ENCODE assay signal across 23 cellular contexts in the genomic region with DNA sequence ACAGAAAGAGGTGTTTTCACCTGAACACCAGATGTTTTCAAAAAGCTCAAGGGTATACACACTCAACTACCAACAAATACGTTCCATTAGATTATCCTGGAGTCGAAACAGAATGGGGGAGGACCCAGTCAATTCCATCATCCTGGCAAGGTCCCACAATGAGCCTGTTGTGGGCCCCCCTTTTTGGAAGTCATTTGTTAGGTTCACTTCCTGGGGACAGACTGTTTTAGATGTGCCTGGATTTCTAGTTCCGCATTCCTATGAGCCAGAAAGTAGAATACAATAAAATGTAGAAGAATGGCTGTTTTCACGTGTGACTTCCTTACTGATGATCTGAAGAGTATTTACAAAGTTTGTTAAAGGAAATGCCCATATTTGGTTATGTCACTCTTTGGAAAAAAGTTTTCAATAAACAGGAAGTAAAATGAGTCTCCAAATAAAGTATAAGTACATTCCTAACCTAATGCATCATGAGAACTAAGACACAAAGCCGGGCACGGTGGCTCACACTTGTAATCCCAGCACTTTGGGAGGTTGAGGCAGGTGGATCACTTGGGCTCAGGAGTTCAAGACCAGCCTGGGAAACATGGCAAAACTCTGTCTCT.
DNase-seq lines count a peak whose midpoint lies in the region; ATAC-seq, FAIRE-seq and TF ChIP-seq lines count a peak whose summit lies in the region.
"Had no signal": no experiment of that assay in that cellular context is flagged by ENCODE, and none has a peak within 500 bp of the region (broad histone marks: within the 10 kb centered on the region; RNA-seq: fewer than 3 reads in every experiment).

No MANE protein-coding gene starts in this region.

- H3K36me3 ChIP-seq in HCT116 (ENCODE audit: control insufficient read depth in 1 of 2, insufficient read depth in 2 of 2, low read length in 2 of 2) = no peaks in the 10 kb centered on the region
- H3K36me3 ChIP-seq in K562 (ENCODE audit: control insufficient read depth, insufficient read depth, low read length) = no peaks in the 10 kb centered on the region
- H3K36me3 ChIP-seq in suprapubic skin = no peaks in the 10 kb centered on the region
- H3K36me3 ChIP-seq: BE2C, ovary had no signal

- peak overlapping the region; percentile 70 for H3K27ac Mint-ChIP-seq in type B pancreatic cell
- no peak overlapping the region for H3K27ac Mint-ChIP-seq in activated naive CD8-positive, alpha-beta T cell treated with anti-CD3 and anti-CD28 coated beads, Interleukin-2, amount 50 U/mL, for 24 hours
- H3K27ac Mint-ChIP-seq: activated T-cell treated with anti-CD3 and anti-CD28 coated beads, Interleukin-2, amount 50 U/mL, for 72 hours; memory B cell; T-helper 17 cell had no signal

- no peak overlapping the region for H3K27ac ChIP-seq in HCT116 (ENCODE audit: low read depth, low read length)
- no peak overlapping the region for H3K27ac ChIP-seq in K562 (ENCODE audit: extremely low read depth, low read depth, low read length)
- H3K27ac ChIP-seq in suprapubic skin = no peak overlapping the region
- H3K27ac ChIP-seq: ovary had no signal

- TF ChIP-seq POLR2A in HCT116 (IDR thresholded peaks at IDR 0.05; ENCODE audit: borderline replicate concordance, extremely low read depth, insufficient read depth, insufficient read length) = no peak
- TF ChIP-seq POLR2A in K562 (conservative IDR thresholded peaks at IDR 0.05) = no peak
- no peak for TF ChIP-seq POLR2A in suprapubic skin (IDR thresholded peaks at IDR 0.05)

- no peaks in the 10 kb centered on the region for H3K27me3 Mint-ChIP-seq in type B pancreatic cell
- peaks cover 4% of the 10 kb centered on the region for H3K27me3 Mint-ChIP-seq in activated naive CD8-positive, alpha-beta T cell treated with anti-CD3 and anti-CD28 coated beads, Interleukin-2, amount 50 U/mL, for 24 hours

- no peaks in the 10 kb centered on the region for H3K79me2 ChIP-seq in HCT116 (ENCODE audit: insufficient read depth, low read length)
- H3K79me2 ChIP-seq in K562 (ENCODE audit: control insufficient read depth, insufficient read depth, low read length) = no peaks in the 10 kb centered on the region

- H3K9ac ChIP-seq in HCT116 (ENCODE audit: low read length) = no peak overlapping the region
- H3K9ac ChIP-seq in K562 (ENCODE audit: insufficient read depth in 1 of 2, low read depth in 2 of 2, low read length in 2 of 2) = no peak overlapping the region
- H3K9ac ChIP-seq: SK-N-SH had no signal

- BruUV-seq in HCT116 (replicated peaks; lab: Mats Ljungman, UMichigan) (no TSS peak), K562 (replicated peaks; lab: Mats Ljungman, UMichigan) (no TSS peak)

- H3K4me1 Mint-ChIP-seq in type B pancreatic cell (ENCODE audit: unreplicated experiment) = peaks cover 41% of the 10 kb centered on the region
- peaks cover 1% of the 10 kb centered on the region for H3K4me1 Mint-ChIP-seq in activated naive CD8-positive, alpha-beta T cell treated with anti-CD3 and anti-CD28 coated beads, Interleukin-2, amount 50 U/mL, for 24 hours
- H3K4me1 Mint-ChIP-seq: memory B cell, T-helper 17 cell had no signal

- POLR2A ChIA-PET in HCT116 (lab: Charles Lee) (no interaction called here), K562 (lab: Yijun Ruan, JAX) (interaction anchor here (0.6 to 0.7 kb wide), 2 partner anchors 296 to 309 kb away, joined by 3 to 4 read pairs; partner anchors contain the start of gene MGST2)

- H3K9me1 ChIP-seq in K562 (ENCODE audit: control insufficient read depth, insufficient read depth, low read length) = no peaks in the 10 kb centered on the region

- TF ChIP-seq CTCF in HCT116 (IDR thresholded peaks at IDR 0.05 in 2 of 3, conservative IDR thresholded peaks at IDR 0.05 in 1 of 3; ENCODE audit: borderline replicate concordance in 1 of 3, insufficient read depth in 1 of 3, low read depth in 2 of 3, low read length in 2 of 3) (no peak), K562 (IDR thresholded peaks at IDR 0.05 in 2 of 3, conservative IDR thresholded peaks at IDR 0.05 in 1 of 3; ENCODE audit: insufficient read depth in 2 of 3, low read depth in 1 of 3, low read length in 3 of 3) (no peak), fibroblast of villous mesenchyme (IDR thresholded peaks at IDR 0.05; ENCODE audit: insufficient read depth, low read depth, low read length) (no peak), type B pancreatic cell (conservative IDR thresholded peaks at IDR 0.05) (no peak), suprapubic skin (IDR thresholded peaks at IDR 0.05) (no peak)

- H3K4me3 ChIP-seq in HCT116 (replicated peaks in 1 of 2; ENCODE audit: low read depth in 1 of 2, low read length in 2 of 2) = no peak overlapping the region
- no peak overlapping the region for H3K4me3 ChIP-seq in K562
- H3K4me3 ChIP-seq in fibroblast of villous mesenchyme (ENCODE audit: low read depth, low read length) = no peak overlapping the region
- H3K4me3 ChIP-seq in suprapubic skin = no peak overlapping the region
- H3K4me3 ChIP-seq: ovary, skin epidermis, testis had no signal

- H3K9me3 ChIP-seq in HCT116 (ENCODE audit: control insufficient read depth in 1 of 2, insufficient read depth in 1 of 2, low read depth in 1 of 2, low read length in 2 of 2) (no peaks in the 10 kb centered on the region), K562 (replicated peaks; ENCODE audit: control insufficient read depth, insufficient read depth, low read depth, low read length) (no peaks in the 10 kb centered on the region), suprapubic skin (no peaks in the 10 kb centered on the region)
- H3K9me3 ChIP-seq: BE2C, ovary, SK-N-SH, testis had no signal

- H3K36me3 Mint-ChIP-seq in type B pancreatic cell = no peaks in the 10 kb centered on the region
- H3K36me3 Mint-ChIP-seq in activated naive CD8-positive, alpha-beta T cell treated with anti-CD3 and anti-CD28 coated beads, Interleukin-2, amount 50 U/mL, for 24 hours (ENCODE audit: low read depth) = peaks cover 2% of the 10 kb centered on the region
- H3K36me3 Mint-ChIP-seq: memory B cell had no signal

- RAD21 ChIA-PET in HCT116 (lab: Charles Lee; ENCODE audit: low non-redundant PET in 1 of 2, low total read pairs in 2 of 2, uncharacterized antibody in 2 of 2, unreplicated experiment in 2 of 2) = no interaction called here

- no peaks in the 10 kb centered on the region for H3K9me2 ChIP-seq in HCT116 (ENCODE audit: insufficient read depth)
- H3K9me2 ChIP-seq: SK-N-SH had no signal

- in situ Hi-C loops in K562 (cut with MboI) = no loop called here

- no peaks in the 10 kb centered on the region for H4K20me1 ChIP-seq in HCT116 (ENCODE audit: insufficient read depth)
- no peaks in the 10 kb centered on the region for H4K20me1 ChIP-seq in K562 (replicated peaks; ENCODE audit: control insufficient read depth, insufficient read depth, low read length)

- no peak for TF ChIP-seq RAD21 in HCT116 (IDR thresholded peaks at IDR 0.05; ENCODE audit: low read depth)
- TF ChIP-seq RAD21 in K562 (CRISPR knock-in tag; conservative IDR thresholded peaks at IDR 0.05 in 1 of 2, IDR thresholded peaks at IDR 0.05 in 1 of 2) = no peak

- DNase-seq in HCT116 (ENCODE audit: low read depth, low spot score) (no peak), K562 (ENCODE audit: extremely low read depth in 1 of 4, low spot score in 3 of 4) (no peak), fibroblast of villous mesenchyme (ENCODE audit: low read depth) (peak; percentile 30), type B pancreatic cell (ENCODE audit: extremely low spot score, unreplicated experiment) (no peak), suprapubic skin (ENCODE audit: low spot score in 2 of 2) (no peak)
- DNase-seq in activated naive CD8-positive, alpha-beta T cell treated with anti-CD3 and anti-CD28 coated beads, Interleukin-2, amount 50 U/mL, for 24 hours = no peak
- DNase-seq: activated CD4-positive, alpha-beta T cell treated with anti-CD3 and anti-CD28 coated beads, Interleukin-2, amount 50 U/mL, for 48 hours; activated T-cell treated with anti-CD3 and anti-CD28 coated beads, Interleukin-2, amount 50 U/mL, for 72 hours; BE2C; DMS153; hypothalamus; NCI-H1092; NCI-H1694; ovary; SK-N-SH; stimulated activated naive CD4-positive, alpha-beta T cell; T-helper 17 cell; testis had no signal

- H3K9me3 Mint-ChIP-seq in type B pancreatic cell = no peaks in the 10 kb centered on the region
- no peaks in the 10 kb centered on the region for H3K9me3 Mint-ChIP-seq in activated naive CD8-positive, alpha-beta T cell treated with anti-CD3 and anti-CD28 coated beads, Interleukin-2, amount 50 U/mL, for 24 hours
- H3K9me3 Mint-ChIP-seq: activated T-cell treated with anti-CD3 and anti-CD28 coated beads, Interleukin-2, amount 50 U/mL, for 72 hours; memory B cell; neural crest cell had no signal

- intact Hi-C loops in HCT116 (cut with micrococcal nuclease) (no loop called here), K562 (cut with micrococcal nuclease) (no loop called here)

- H3K4me1 ChIP-seq in HCT116 (ENCODE audit: control insufficient read depth in 1 of 2, insufficient read depth in 2 of 2, low read length in 2 of 2) (no peaks in the 10 kb centered on the region), K562 (replicated peaks in 1 of 2; ENCODE audit: control insufficient read depth in 2 of 2, insufficient read depth in 2 of 2, low read length in 2 of 2) (no peaks in the 10 kb centered on the region), suprapubic skin (peaks cover 41% of the 10 kb centered on the region)

- H2AFZ ChIP-seq in HCT116 (ENCODE audit: low read depth, low read length, poor library complexity, severe bottlenecking) = no peak overlapping the region
- no peak overlapping the region for H2AFZ ChIP-seq in K562 (ENCODE audit: low read depth, low read length)

- H3K4me2 ChIP-seq in HCT116 (ENCODE audit: low read length) (no peak overlapping the region), K562 (ENCODE audit: insufficient read depth, low read length) (no peak overlapping the region)
- H3K4me2 ChIP-seq: SK-N-SH had no signal

- H3K27me3 ChIP-seq in HCT116 (ENCODE audit: insufficient read depth, low read length) = peaks cover 16% of the 10 kb centered on the region; the same call in 1 of the 2 replicates
- no peaks in the 10 kb centered on the region for H3K27me3 ChIP-seq in K562 (ENCODE audit: control insufficient read depth in 2 of 2, insufficient read depth in 2 of 2, low read length in 2 of 2)
- H3K27me3 ChIP-seq in suprapubic skin = no peaks in the 10 kb centered on the region
- H3K27me3 ChIP-seq: BE2C, ovary, testis had no signal

- FAIRE-seq in K562 (lab: Jason Lieb, UNC) = no peak
- FAIRE-seq: G401.6 had no signal

- CTCF ChIA-PET in HCT116 (lab: Charles Lee) (no interaction called here), K562 (lab: Yijun Ruan, JAX; ENCODE audit: low intra/inter-chr PET ratio) (no interaction called here)

- H3K4me3 Mint-ChIP-seq in type B pancreatic cell = no peak overlapping the region
- no peak overlapping the region for H3K4me3 Mint-ChIP-seq in activated naive CD8-positive, alpha-beta T cell treated with anti-CD3 and anti-CD28 coated beads, Interleukin-2, amount 50 U/mL, for 24 hours
- H3K4me3 Mint-ChIP-seq: activated T-cell treated with anti-CD3 and anti-CD28 coated beads, Interleukin-2, amount 50 U/mL, for 72 hours; memory B cell; neural crest cell; T-helper 17 cell had no signal

- TF ChIP-seq EP300 in K562 (IDR thresholded peaks at IDR 0.05; ENCODE audit: low read length) (no peak), suprapubic skin (IDR thresholded peaks at IDR 0.05) (no peak)

- ATAC-seq in HCT116 = no peak
- ATAC-seq in K562 = no peak
- ATAC-seq in HG02678 (IDR thresholded peaks at IDR 0.05; ENCODE audit: unreplicated experiment) = no peak
- no peak for ATAC-seq in activated naive CD8-positive, alpha-beta T cell treated with anti-CD3 and anti-CD28 coated beads, Interleukin-2, amount 50 U/mL, for 24 hours
- ATAC-seq: activated T-cell treated with anti-CD3 and anti-CD28 coated beads, Interleukin-2, amount 50 U/mL, for 72 hours; T-helper 17 cell had no signal

- 0% methylated on average over 6 of the region's 6 CpGs for WGBS in K562 (ENCODE audit: insufficient coverage, low coverage, missing lambda C conversion rate)
- 63% methylated on average over 6 of the region's 6 CpGs for WGBS in suprapubic skin

Comparison
In these comparisons a context has a peak if more than half of its experiments do, and no peak if none do; other contexts are left out.
1. Of the 22 proteins assayed by ChIP-seq in both K562 and HCT116: peak only in K562: none; only in HCT116: SRF; in both: none; in neither: 21.